In the genomic region with DNA sequence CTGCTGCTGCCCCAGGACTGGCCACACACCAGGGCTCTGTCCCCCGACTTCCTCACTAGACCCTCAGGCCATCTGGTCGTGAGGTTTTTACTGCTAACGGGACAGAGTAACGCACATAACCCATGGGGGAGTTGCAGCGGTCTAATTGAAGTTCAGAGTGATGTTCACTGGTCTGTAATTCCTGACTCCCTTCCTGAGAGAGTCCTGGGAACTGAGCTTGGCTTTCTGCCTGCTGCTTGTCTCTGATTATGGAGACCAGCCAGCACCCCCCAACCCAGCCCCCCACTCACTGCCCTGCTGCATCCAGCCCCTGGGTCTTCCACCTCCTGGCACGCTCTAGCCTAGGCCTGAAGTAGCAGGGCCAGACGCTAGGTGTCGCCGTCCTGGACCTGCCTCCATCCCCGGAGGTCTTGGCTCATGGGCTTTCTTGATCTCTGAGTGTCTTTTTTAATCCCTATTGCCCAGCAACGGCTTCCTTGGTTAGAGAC, we compare ENCODE assay signal across 8 cellular contexts.
A peak's percentile ranks its signal among the peaks of the same experiment; 100 is the strongest.
DNase-seq lines count a peak whose midpoint lies in the region; ATAC-seq and TF ChIP-seq lines count a peak whose summit lies in the region.

No MANE protein-coding gene starts in this region.

- H3K27me3 ChIP-seq in right atrium auricular region (no peaks in the 10 kb centered on the region), colonic mucosa (no peaks in the 10 kb centered on the region)

- H3K4me3 ChIP-seq in right atrium auricular region (no peak overlapping the region), mucosa of descending colon (no peak overlapping the region), colonic mucosa (no peak overlapping the region)

- no peaks in the 10 kb centered on the region for H3K9me3 ChIP-seq in right atrium auricular region
- no peaks in the 10 kb centered on the region for H3K9me3 ChIP-seq in mucosa of descending colon
- H3K9me3 ChIP-seq in colonic mucosa = no peaks in the 10 kb centered on the region

- peaks cover 0 to 41% of the 10 kb centered on the region in 2 donors for H3K4me1 ChIP-seq in right atrium auricular region
- H3K4me1 ChIP-seq in mucosa of descending colon (ENCODE audit: low read depth) = no peaks in the 10 kb centered on the region
- H3K4me1 ChIP-seq in colonic mucosa = no peaks in the 10 kb centered on the region

- H3K27ac ChIP-seq in right atrium auricular region (no peak overlapping the region), caudate nucleus (ENCODE audit: low read depth, low read length) (peak overlapping the region; percentile 87), colonic mucosa (no peak overlapping the region)

- peak; percentile 27 for ATAC-seq in Right ventricle myocardium superior (ENCODE audit: poor library complexity)
- peak; percentile 38 for ATAC-seq in mucosa of descending colon

- H3K36me3 ChIP-seq in right atrium auricular region (no peaks in the 10 kb centered on the region), mucosa of descending colon (ENCODE audit: low read depth) (no peaks in the 10 kb centered on the region), colonic mucosa (no peaks in the 10 kb centered on the region)

- TF ChIP-seq CTCF in right atrium auricular region (IDR thresholded peaks at IDR 0.05) = peak in 1 of 2 donors; percentile 66
- peak; percentile 10 for TF ChIP-seq CTCF in mucosa of descending colon (IDR thresholded peaks at IDR 0.05)
- no peak for TF ChIP-seq CTCF in colonic mucosa (IDR thresholded peaks at IDR 0.05)

- H3K9ac ChIP-seq in colonic mucosa (ENCODE audit: low read depth in 2 of 2, low read length in 2 of 2) = no peak overlapping the region

- DNase-seq in Right ventricle myocardium superior (peak; percentile 55), right atrium auricular region (ENCODE audit: low spot score) (no peak), NCI-H1694 (lab: John Stamatoyannopoulos, UW) (peak; percentile 88), caudate nucleus (lab: John Stamatoyannopoulos, UW) (peak in 35 of 61 donors; percentile 9 to 73 (median 30)), mucosa of descending colon (peak in 2 of 3 donors; percentile 29 to 43), T-helper 9 cell (no peak), colonic mucosa (no peak)
- DNase-seq in NK-92 treated with Interleukin-12 subunit alpha and Interleukin-12 subunit beta, amount 100 ng/mL, for 24 hours (lab: John Stamatoyannopoulos, UW) = no peak

- intact Hi-C loops in Right ventricle myocardium superior (cut with DNase I) = no loop called here
- intact Hi-C loops in mucosa of descending colon (cut with DNase I, micrococcal nuclease) = no loop called here
- intact Hi-C loops in colonic mucosa (cut with DNase I) = no loop called here

Comparison
In these comparisons a context has a peak if more than half of its experiments do, and no peak if none do; other contexts are left out.
1. DNase-seq: peak in Right ventricle myocardium superior (single experiment), NCI-H1694 (single experiment), caudate nucleus (35 of 61) and mucosa of descending colon (2 of 3); none in right atrium auricular region (single experiment), T-helper 9 cell (single experiment), colonic mucosa (single experiment) and NK-92 treated with Interleukin-12 subunit alpha and Interleukin-12 subunit beta, amount 100 ng/mL, for 24 hours (single experiment).